ENCODE assay signal across 1 cellular context in the genomic region with DNA sequence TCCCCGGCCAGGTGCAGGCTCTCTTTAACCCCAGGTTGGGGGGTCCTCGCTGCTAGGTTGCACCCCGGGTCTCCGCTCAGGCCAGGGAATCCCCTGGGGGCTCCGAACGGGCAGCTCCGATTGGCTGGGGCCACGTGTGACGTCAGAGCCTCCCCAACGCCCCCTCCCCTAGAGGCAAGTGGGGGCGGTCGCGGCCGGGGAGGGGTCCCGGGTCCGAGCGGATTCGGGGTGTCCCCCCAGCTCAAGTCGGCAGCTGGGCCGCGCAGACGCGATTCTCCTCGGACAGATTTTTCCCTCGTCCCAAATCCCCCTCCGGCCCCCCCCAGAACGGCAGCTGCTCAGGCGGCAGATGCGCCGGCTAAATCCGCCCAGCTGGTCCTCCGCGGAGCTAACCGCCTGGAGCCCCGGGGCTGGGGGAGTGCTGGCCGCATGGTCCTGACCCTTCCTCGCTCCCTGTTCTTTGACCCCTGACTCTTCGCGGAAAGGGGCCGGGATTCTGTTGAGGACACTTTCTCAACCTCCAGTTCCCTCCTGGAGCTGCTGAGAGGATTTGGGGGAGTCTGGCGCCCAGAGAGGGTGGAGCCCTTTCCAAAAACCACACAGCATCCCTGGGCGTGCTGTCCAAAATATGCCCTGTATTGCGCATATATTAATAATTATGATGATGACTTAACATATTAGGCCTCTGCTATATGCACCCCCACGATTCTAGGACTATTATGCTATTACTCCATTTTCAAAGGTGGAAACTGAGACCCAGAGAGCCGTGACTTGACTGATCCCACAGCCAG.
TF ChIP-seq lines count a peak whose summit lies in the region.

No MANE protein-coding gene starts in this region.

TF ChIP-seq in H1, 55 proteins besides CTCF, POLR2A, EP300 and RAD21 (continued from another document):
- TF ChIP-seq SP1 (IDR thresholded peaks at IDR 0.05; ENCODE audit: low read depth, low read length) = no peak; the same call in 1 of the 2 replicates
- TF ChIP-seq KDM4A (IDR thresholded peaks at IDR 0.05; ENCODE audit: low read depth, low read length, severe bottlenecking) = no peak
- TF ChIP-seq RNF2 (IDR thresholded peaks at IDR 0.05; ENCODE audit: borderline replicate concordance, low read depth, low read length, missing control alignments, poor library complexity, severe bottlenecking) = no peak
- TF ChIP-seq, protein P1, sequence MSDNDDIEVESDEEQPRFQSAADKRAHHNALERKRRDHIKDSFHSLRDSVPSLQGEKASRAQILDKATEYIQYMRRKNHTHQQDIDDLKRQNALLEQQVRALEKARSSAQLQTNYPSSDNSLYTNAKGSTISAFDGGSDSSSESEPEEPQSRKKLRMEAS (IDR thresholded peaks at IDR 0.05) = peak; percentile 55
- TF ChIP-seq SP4 (IDR thresholded peaks at IDR 0.05; ENCODE audit: low read length) = no peak
- TF ChIP-seq ASH2L (IDR thresholded peaks at IDR 0.05; ENCODE audit: low read length) = peak; percentile 67
- TF ChIP-seq EZH2 (IDR thresholded peaks at IDR 0.05; ENCODE audit: low read depth, low read length, severe bottlenecking) = no peak
- TF ChIP-seq CBX5 (IDR thresholded peaks at IDR 0.05; ENCODE audit: low read depth, low read length) = no peak
- no peak for TF ChIP-seq SRF (IDR thresholded peaks at IDR 0.05; ENCODE audit: low read depth, low read length)
- no peak for TF ChIP-seq EGR1 (IDR thresholded peaks at IDR 0.05; ENCODE audit: borderline replicate concordance, low read depth, low read length)
- TF ChIP-seq, protein P2, sequence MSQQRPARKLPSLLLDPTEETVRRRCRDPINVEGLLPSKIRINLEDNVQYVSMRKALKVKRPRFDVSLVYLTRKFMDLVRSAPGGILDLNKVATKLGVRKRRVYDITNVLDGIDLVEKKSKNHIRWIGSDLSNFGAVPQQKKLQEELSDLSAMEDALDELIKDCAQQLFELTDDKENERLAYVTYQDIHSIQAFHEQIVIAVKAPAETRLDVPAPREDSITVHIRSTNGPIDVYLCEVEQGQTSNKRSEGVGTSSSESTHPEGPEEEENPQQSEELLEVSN (IDR thresholded peaks at IDR 0.05) = peak; percentile 36; the same call in 1 of the 2 replicates
- TF ChIP-seq BCL11A (IDR thresholded peaks at IDR 0.05; ENCODE audit: low read depth in 2 of 2, low read length in 2 of 2) = no peak
- no peak for TF ChIP-seq TCF12 (IDR thresholded peaks at IDR 0.05; ENCODE audit: low read depth, low read length)
- no peak for TF ChIP-seq SIX5 (IDR thresholded peaks at IDR 0.05; ENCODE audit: low read depth, low read length)
- TF ChIP-seq PHF8 (conservative IDR thresholded peaks at IDR 0.05; ENCODE audit: low read depth, low read length) = no peak
- TF ChIP-seq HDAC6 (IDR thresholded peaks at IDR 0.05; ENCODE audit: low read depth, low read length) = no peak
- no peak for TF ChIP-seq SIRT6 (IDR thresholded peaks at IDR 0.05; ENCODE audit: low read length)
- no peak for TF ChIP-seq TEAD4 (IDR thresholded peaks at IDR 0.05; ENCODE audit: low read depth, low read length)
- no peak for TF ChIP-seq GTF2F1 (IDR thresholded peaks at IDR 0.05; ENCODE audit: borderline replicate concordance, low read depth, low read length)
- TF ChIP-seq TAF1 (IDR thresholded peaks at IDR 0.05; ENCODE audit: low read depth, low read length) = no peak
- no peak for TF ChIP-seq GABPA (IDR thresholded peaks at IDR 0.05; ENCODE audit: borderline replicate concordance, insufficient read depth, low read length)
- peak; percentile 50 for TF ChIP-seq CTBP2 (IDR thresholded peaks at IDR 0.05; ENCODE audit: borderline replicate concordance, insufficient read depth, insufficient read length, low read length)
- no peak for TF ChIP-seq TAF7 (optimal IDR thresholded peaks at IDR 0.05; ENCODE audit: borderline replicate concordance, low read depth, low read length)
- no peak for TF ChIP-seq POLR2AphosphoS5 (IDR thresholded peaks at IDR 0.05; ENCODE audit: low read depth, low read length)
- no peak for TF ChIP-seq BRCA1 (IDR thresholded peaks at IDR 0.05; ENCODE audit: low read depth, low read length)
- 0 out of 2 replicates have a peak, but pooled peaks have one; percentile 52 for TF ChIP-seq RBBP5 (IDR thresholded peaks at IDR 0.05; ENCODE audit: borderline replicate concordance, low read depth, low read length)
- TF ChIP-seq CBX8 (IDR thresholded peaks at IDR 0.05; ENCODE audit: borderline replicate concordance, low read depth, low read length) = no peak
- TF ChIP-seq YY1 (IDR thresholded peaks at IDR 0.05; ENCODE audit: low read depth, low read length) = no peak
- TF ChIP-seq KDM1A (IDR thresholded peaks at IDR 0.05; ENCODE audit: borderline replicate concordance, low read length) = peak; percentile 90
- TF ChIP-seq KDM5A (IDR thresholded peaks at IDR 0.05; ENCODE audit: low read length) = no peak
- TF ChIP-seq ATF2 (IDR thresholded peaks at IDR 0.05; ENCODE audit: low read length) = no peak
- no peak for TF ChIP-seq CHD2 (IDR thresholded peaks at IDR 0.05; ENCODE audit: low read length)
- TF ChIP-seq ZNF274 (IDR thresholded peaks at IDR 0.05; ENCODE audit: borderline replicate concordance, extremely low read depth, low read length) = no peak
- no peak for TF ChIP-seq USF2 (IDR thresholded peaks at IDR 0.05; ENCODE audit: low read length)
- no peak for TF ChIP-seq CEBPB (IDR thresholded peaks at IDR 0.05; ENCODE audit: low read depth, low read length)
- TF ChIP-seq POU5F1 (IDR thresholded peaks at IDR 0.05; ENCODE audit: low read depth, low read length) = no peak
- TF ChIP-seq RXRA (IDR thresholded peaks at IDR 0.05; ENCODE audit: insufficient read depth, low read depth, low read length) = no peak
- TF ChIP-seq FOSL1 (IDR thresholded peaks at IDR 0.05; ENCODE audit: insufficient read depth, low read depth, low read length) = no peak
- no peak for TF ChIP-seq SUZ12 (IDR thresholded peaks at IDR 0.05; ENCODE audit: low read length)
- TF ChIP-seq MAFK (IDR thresholded peaks at IDR 0.05; ENCODE audit: low read depth, low read length) = no peak
- TF ChIP-seq CHD7 (IDR thresholded peaks at IDR 0.05; ENCODE audit: insufficient replicate concordance, low read length) = no peak
- TF ChIP-seq SIN3A (conservative IDR thresholded peaks at IDR 0.05 in 1 of 2, IDR thresholded peaks at IDR 0.05 in 1 of 2; ENCODE audit: low read depth in 1 of 2, low read length in 2 of 2) = no peak
- TF ChIP-seq CHD1 (IDR thresholded peaks at IDR 0.05; ENCODE audit: low read depth, low read length) = no peak
- peak; percentile 82 for TF ChIP-seq CREB1 (IDR thresholded peaks at IDR 0.05)
